ENCODE assay signal across 1 cellular context in genomic region chr9:37917801-37918664, GRCh38.
TF ChIP-seq lines count a peak whose summit lies in the region.

No MANE protein-coding gene starts in this region.

TF ChIP-seq in GM23338, 12 proteins besides CTCF, POLR2A, EP300 and RAD21:
- TF ChIP-seq ZNF462 (CRISPR knock-in tag; IDR thresholded peaks at IDR 0.05) (no peak), JUNB (IDR thresholded peaks at IDR 0.05; ENCODE audit: unreplicated experiment) (no peak), ETS1 (IDR thresholded peaks at IDR 0.05) (no peak), ZNF331 (CRISPR knock-in tag; IDR thresholded peaks at IDR 0.05; ENCODE audit: low read depth) (no peak), REST (IDR thresholded peaks at IDR 0.05; ENCODE audit: unreplicated experiment) (no peak), STAT1 (IDR thresholded peaks at IDR 0.05; ENCODE audit: unreplicated experiment) (no peak), CREB1 (CRISPR knock-in tag; IDR thresholded peaks at IDR 0.05; ENCODE audit: low read depth) (no peak), POLR2AphosphoS5 (IDR thresholded peaks at IDR 0.05; ENCODE audit: low read depth) (no peak), EZH2 (IDR thresholded peaks at IDR 0.05; ENCODE audit: low read depth, unreplicated experiment) (no peak), NANOG (IDR thresholded peaks at IDR 0.05; ENCODE audit: borderline replicate concordance) (no peak), ZNF114 (CRISPR knock-in tag; IDR thresholded peaks at IDR 0.05) (no peak), EZH2phosphoT487 (IDR thresholded peaks at IDR 0.05; ENCODE audit: unreplicated experiment) (no peak)
